Comparison of ENCODE assay signal across 14 cellular contexts in the genomic region with DNA sequence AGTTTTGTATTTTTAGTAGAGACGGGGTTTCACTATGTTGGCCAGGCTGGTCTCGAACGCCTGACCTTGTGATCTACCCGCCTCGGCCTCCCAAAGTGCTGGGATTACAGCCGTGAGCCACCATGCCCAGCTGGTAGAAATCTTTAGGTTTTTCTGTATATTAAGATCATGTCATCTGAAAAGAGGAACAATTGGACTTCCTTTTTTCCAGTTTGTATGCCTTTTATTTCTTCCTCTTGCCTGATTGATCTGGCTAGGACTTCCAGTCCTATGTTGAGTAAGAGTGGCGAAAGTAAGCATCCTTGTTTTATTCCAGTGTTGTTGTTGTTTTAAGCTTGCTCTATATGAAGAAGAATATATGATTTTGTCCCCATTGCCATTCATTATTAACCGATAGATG.
"Had no signal": no experiment of that assay in that cellular context is flagged by ENCODE, and none has a peak within 500 bp of the region (broad histone marks: within the 10 kb centered on the region; RNA-seq: fewer than 3 reads in every experiment).

No MANE protein-coding gene starts in this region.

- H3K4me3 ChIP-seq: colonic mucosa, gastrocnemius medialis, sigmoid colon, suprapubic skin had no signal

- H3K4me1 ChIP-seq: colonic mucosa, gastrocnemius medialis, sigmoid colon, suprapubic skin had no signal

- DNase-seq: activated CD4-positive, alpha-beta T cell treated with anti-CD3 and anti-CD28 coated beads, Interleukin-2, amount 50 U/mL, for 1 hour; activated naive CD4-positive, alpha-beta T cell treated with anti-CD3 and anti-CD28 coated beads, Interleukin-2, amount 10 ng/mL, durations not matched to agents 7 days and 5 days; activated T-cell treated with anti-CD3 and anti-CD28 coated beads for 4 hours; colonic mucosa; effector memory CD4-positive, alpha-beta T cell; gastrocnemius medialis; left ventricle myocardium superior; mesendoderm; nephron progenitor cell; sigmoid colon; stimulated activated CD4-positive, alpha-beta T cell treated with anti-CD3 and anti-CD28 coated beads, Interleukin-2, amount 100 ng/mL, for 48 hours; stimulated activated naive CD8-positive, alpha-beta T cell treated with anti-CD3 and anti-CD28 coated beads, Interleukin-15, Interleukin-2, amounts not matched to agents 100 U/mL and 50 U/mL, for 24 hours had no signal

- H3K27me3 ChIP-seq: colonic mucosa, gastrocnemius medialis, sigmoid colon, suprapubic skin had no signal

- H3K36me3 ChIP-seq: colonic mucosa, gastrocnemius medialis, sigmoid colon, suprapubic skin had no signal

- H3K27ac ChIP-seq: colonic mucosa, gastrocnemius medialis, sigmoid colon, suprapubic skin had no signal

- FAIRE-seq: keratinocyte had no signal

- ATAC-seq: gastrocnemius medialis; left ventricle myocardium superior; stimulated activated naive CD8-positive, alpha-beta T cell treated with anti-CD3 and anti-CD28 coated beads, Interleukin-15, Interleukin-2, amounts not matched to agents 100 U/mL and 50 U/mL, for 24 hours had no signal

- H3K9me3 ChIP-seq: colonic mucosa, gastrocnemius medialis, sigmoid colon, suprapubic skin had no signal
